23 cellular contexts compared by ENCODE assay signal in the genomic region with DNA sequence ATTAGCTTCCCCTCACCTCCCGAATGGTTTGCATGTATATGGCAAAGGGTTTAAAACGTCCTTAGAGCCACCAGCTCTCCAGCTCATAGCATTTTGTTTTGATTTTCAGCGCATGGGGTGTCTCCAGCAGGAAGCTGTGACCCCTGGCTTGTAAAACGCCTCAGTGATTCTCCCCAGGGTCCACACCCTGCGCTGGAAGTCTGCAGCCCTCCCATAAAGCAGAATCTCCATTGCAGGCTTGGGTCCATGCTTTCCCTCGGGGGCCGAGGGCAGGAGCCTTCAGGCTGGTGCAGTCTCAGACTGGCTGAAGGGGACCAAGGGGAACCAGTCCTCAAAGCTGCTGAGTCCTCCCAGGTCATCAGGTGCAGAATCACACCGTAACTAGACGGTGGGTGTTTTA.
A peak's percentile ranks its signal among the peaks of the same experiment; 100 is the strongest.
DNase-seq lines count a peak whose midpoint lies in the region; ATAC-seq and TF ChIP-seq lines count a peak whose summit lies in the region.
"Had no signal": no experiment of that assay in that cellular context is flagged by ENCODE, and none has a peak within 500 bp of the region (broad histone marks: within the 10 kb centered on the region; RNA-seq: fewer than 3 reads in every experiment).

No MANE protein-coding gene starts in this region.

- peak; percentile 44 for DNase-seq in cardiac septum (ENCODE audit: low spot score)
- no peak for DNase-seq in Right ventricle myocardium superior
- DNase-seq in colonic mucosa, result peak; percentile 10
- DNase-seq in nephron progenitor cell, result no peak
- DNase-seq in endodermal cell, result no peak
- no peak for DNase-seq in ovary
- no peak for DNase-seq in stimulated activated CD4-positive, alpha-beta T cell treated with anti-CD3 and anti-CD28 coated beads, Interleukin-4, amount 100 ng/mL, for 1 hour
- DNase-seq: Caco-2; CD4-positive, alpha-beta memory T cell; DMS 273 treated with DMSO at 0.1 percent for 48 hours; DMS79 treated with DMSO at 0.1 percent for 48 hours; IMR-90; NCI-H1092 treated with DMSO at 0.1 percent for 48 hours; NCI-H1436 treated with DMSO at 0.1 percent for 48 hours; NCI-H1930; PC-9; RPMI8226; SIG-M5; SK-N-SH had no signal

- H3K9me3 Mint-ChIP-seq in nephron progenitor cell, result no peaks in the 10 kb centered on the region
- H3K9me3 Mint-ChIP-seq in endodermal cell, result no peaks in the 10 kb centered on the region

- H3K4me3 Mint-ChIP-seq in nephron progenitor cell (peak overlapping the region; percentile 15), endodermal cell (no peak overlapping the region)
- H3K4me3 Mint-ChIP-seq: CD4-positive, alpha-beta memory T cell; GM23338 had no signal

- no peak for TF ChIP-seq EP300 in ovary (IDR thresholded peaks at IDR 0.05)

- H3K9me3 ChIP-seq in colonic mucosa (no peaks in the 10 kb centered on the region), endodermal cell (ENCODE audit: control insufficient read depth, low read length) (no peaks in the 10 kb centered on the region), ovary (no peaks in the 10 kb centered on the region)
- H3K9me3 ChIP-seq: Caco-2, SK-N-SH had no signal

- H3K27ac ChIP-seq in colonic mucosa (no peak overlapping the region), endodermal cell (ENCODE audit: low read depth, low read length) (no peak overlapping the region), ovary (no peak overlapping the region)
- H3K27ac ChIP-seq: KMS-11, PC-9 had no signal

- peaks cover 12% of the 10 kb centered on the region for H3K27me3 Mint-ChIP-seq in nephron progenitor cell (ENCODE audit: low read depth, poor library complexity)
- H3K27me3 Mint-ChIP-seq in endodermal cell (ENCODE audit: insufficient read depth), result peaks cover 7% of the 10 kb centered on the region

- H3K36me3 Mint-ChIP-seq in nephron progenitor cell (ENCODE audit: low read depth) (no peaks in the 10 kb centered on the region), endodermal cell (ENCODE audit: low read depth) (no peaks in the 10 kb centered on the region)
- H3K36me3 Mint-ChIP-seq: CD4-positive, alpha-beta memory T cell had no signal

- H3K4me1 Mint-ChIP-seq in nephron progenitor cell, result peaks cover 69% of the 10 kb centered on the region
- H3K4me1 Mint-ChIP-seq in endodermal cell, result peaks cover 13% of the 10 kb centered on the region

- WGBS in endodermal cell (ENCODE audit: insufficient coverage in 1 of 2, insufficient read length in 1 of 2), 2 experiments, result 85 to 89% methylated on average over 5 to 9 of the region's 9 CpGs
- WGBS in ovary, 3 donors, result 86 to 89% (median 87%) methylated on average over 9 of the region's 9 CpGs

- intact Hi-C loops in cardiac septum (cut with DNase I), result no loop called here
- intact Hi-C loops in Right ventricle myocardium superior (cut with DNase I), result no loop called here
- intact Hi-C loops in colonic mucosa (cut with DNase I), result no loop called here
- intact Hi-C loops in ovary (cut with DNase I), result loop anchor here in 2 of 4 donors (10.0 kb wide), 2 partner anchors 60 to 110 kb away; a partner anchor contains a TSS

- H3K4me3 ChIP-seq in colonic mucosa, result no peak overlapping the region
- no peak overlapping the region for H3K4me3 ChIP-seq in endodermal cell (ENCODE audit: low read length)
- H3K4me3 ChIP-seq in ovary, result no peak overlapping the region
- H3K4me3 ChIP-seq: GM12878, GM23338, PC-9 had no signal

- H3K9ac ChIP-seq in colonic mucosa (ENCODE audit: low read depth in 2 of 2, low read length in 2 of 2) (no peak overlapping the region), endodermal cell (ENCODE audit: extremely low read depth, low read length, poor library complexity, severe bottlenecking) (no peak overlapping the region)
- H3K9ac ChIP-seq: KMS-11, SK-N-SH had no signal

- peaks cover 5% of the 10 kb centered on the region for H3K4me1 ChIP-seq in colonic mucosa
- H3K4me1 ChIP-seq in endodermal cell (ENCODE audit: control insufficient read depth, insufficient read depth, low read length), result no peaks in the 10 kb centered on the region
- peaks cover 2% of the 10 kb centered on the region for H3K4me1 ChIP-seq in ovary (ENCODE audit: insufficient read depth)
- H3K4me1 ChIP-seq: Caco-2 had no signal

- no peaks in the 10 kb centered on the region for H3K36me3 ChIP-seq in colonic mucosa
- H3K36me3 ChIP-seq in endodermal cell (ENCODE audit: control insufficient read depth, insufficient read depth, low read length), result no peaks in the 10 kb centered on the region
- no peaks in the 10 kb centered on the region for H3K36me3 ChIP-seq in ovary

- ATAC-seq in Right ventricle myocardium superior (ENCODE audit: poor library complexity), result no peak
- ATAC-seq in GM19455 (IDR thresholded peaks at IDR 0.05; ENCODE audit: unreplicated experiment), result no peak
- ATAC-seq: GM12878, GM23338 had no signal

- H3K27me3 ChIP-seq in colonic mucosa, result no peaks in the 10 kb centered on the region
- H3K27me3 ChIP-seq in endodermal cell (ENCODE audit: control insufficient read depth, insufficient read depth, low read length, poor library complexity, severe bottlenecking), result no peaks in the 10 kb centered on the region
- H3K27me3 ChIP-seq in ovary, result no peaks in the 10 kb centered on the region

- TF ChIP-seq POLR2A in ovary (IDR thresholded peaks at IDR 0.05), result no peak

- H3K27ac Mint-ChIP-seq in nephron progenitor cell (no peak overlapping the region), endodermal cell (no peak overlapping the region)
- H3K27ac Mint-ChIP-seq: GM23338 had no signal

- TF ChIP-seq CTCF in colonic mucosa (IDR thresholded peaks at IDR 0.05) (no peak), nephron progenitor cell (IDR thresholded peaks at IDR 0.05) (no peak), endodermal cell (conservative IDR thresholded peaks at IDR 0.05) (no peak), ovary (IDR thresholded peaks at IDR 0.05) (no peak)

Comparison
In these comparisons a context has a peak if more than half of its experiments do, and no peak if none do; other contexts are left out.
1. DNase-seq: peak in cardiac septum (single experiment) and colonic mucosa (single experiment); none in Right ventricle myocardium superior (single experiment), nephron progenitor cell (single experiment), endodermal cell (single experiment), ovary (0 of 5) and stimulated activated CD4-positive, alpha-beta T cell treated with anti-CD3 and anti-CD28 coated beads, Interleukin-4, amount 100 ng/mL, for 1 hour (single experiment).